30 cellular contexts compared by ENCODE assay signal in the genomic region with DNA sequence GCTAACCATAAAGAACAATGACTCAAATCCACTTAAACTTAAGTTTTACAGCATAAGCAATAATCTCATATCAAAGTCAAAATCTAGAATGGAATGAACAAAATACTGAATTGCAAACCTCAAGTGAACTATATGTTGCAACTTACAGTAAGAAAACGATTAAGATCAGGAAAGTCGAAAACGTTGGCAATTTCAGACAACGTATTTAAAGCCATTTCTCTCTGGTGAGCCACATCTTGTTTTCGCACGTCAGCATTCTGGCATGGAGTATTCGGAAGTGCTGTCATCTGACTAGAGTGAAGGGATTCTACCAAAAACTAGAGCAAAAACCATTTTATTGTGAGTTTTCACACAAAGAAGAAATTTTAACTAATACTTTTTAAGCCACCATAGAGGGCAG.
"Had no signal": no experiment of that assay in that cellular context is flagged by ENCODE, and none has a peak within 500 bp of the region (broad histone marks: within the 10 kb centered on the region; RNA-seq: fewer than 3 reads in every experiment).

No MANE protein-coding gene starts in this region.

- H3K4me3 ChIP-seq: adrenal gland, body of pancreas, breast epithelium had no signal

- H3K9me3 ChIP-seq: adrenal gland, body of pancreas, breast epithelium had no signal

- H3K36me3 ChIP-seq: breast epithelium had no signal

- FAIRE-seq: astrocyte had no signal

- H3K27ac ChIP-seq: adrenal gland, body of pancreas, brain microvascular endothelial cell, breast epithelium, VCaP had no signal

- H3K27me3 ChIP-seq: adrenal gland, body of pancreas, brain microvascular endothelial cell, breast epithelium had no signal

- H3K4me1 ChIP-seq: adrenal gland, body of pancreas, breast epithelium had no signal

- DNase-seq: activated B cell treated with CpG ODN at 0.5 μM for 24 hours; activated CD4-positive, alpha-beta memory T cell treated with anti-CD3 and anti-CD28 coated beads for 36 hours; activated CD4-positive, alpha-beta T cell treated with anti-CD3 and anti-CD28 coated beads for 4 hours; activated CD4-positive, alpha-beta T cell treated with anti-CD3 and anti-CD28 coated beads, Interleukin-2, amount 10 ng/mL, durations not matched to agents 24 days and 14 days; activated CD4-positive, alpha-beta T cell treated with anti-CD3 and anti-CD28 coated beads, Interleukin-2, amount 50 U/mL, for 1 hour; activated CD4-positive, alpha-beta T cell treated with anti-CD3 and anti-CD28 coated beads, Interleukin-2, amount 50 U/mL, for 4 hours; activated CD4-positive, CD25-positive, alpha-beta regulatory T cell treated with anti-CD3 and anti-CD28 coated beads, Interleukin-2, amount 50 U/mL, for 72 hours; activated CD8-positive, alpha-beta memory T cell treated with anti-CD3 and anti-CD28 coated beads, Interleukin-2, amount 50 U/mL, for 4 hours; activated CD8-positive, alpha-beta T cell treated with anti-CD3 and anti-CD28 coated beads for 36 hours; activated effector memory CD4-positive, alpha-beta T cell treated with anti-CD3 and anti-CD28 coated beads, Interleukin-2, amount 50 U/mL, for 16 hours; activated gamma-delta T cell treated with Interleukin-2 at 50 U/mL for 16 hours; activated naive CD4-positive, alpha-beta T cell; activated naive CD4-positive, alpha-beta T cell treated with anti-CD3 and anti-CD28 coated beads for 36 hours; activated naive CD4-positive, alpha-beta T cell treated with anti-CD3 and anti-CD28 coated beads, Interleukin-2, amount 50 U/mL, for 16 hours; activated naive CD8-positive, alpha-beta T cell treated with anti-CD3 and anti-CD28 coated beads for 36 hours; activated T-cell treated with anti-CD3 and anti-CD28 coated beads for 4 hours; activated T-cell treated with anti-CD3 and anti-CD28 coated beads, Interleukin-2, amount 50 U/mL, for 1 hour; activated T-cell treated with anti-CD3 and anti-CD28 coated beads, Interleukin-2, amount 50 U/mL, for 4 hours; activated T-cell treated with anti-CD3 and anti-CD28 coated beads, Interleukin-2, amount 50 U/mL, for 72 hours; adrenal gland; amniotic stem cell; aorta; body of pancreas; brain microvascular endothelial cell; central memory CD4-positive, alpha-beta T cell; T-helper 1 cell; T-helper 9 cell had no signal
